In genomic region chr5:151183451-151184245, GRCh38 we compare ENCODE assay signal across 14 cellular contexts. TPM values are rescaled to one million over a fixed set of nuclear protein-coding genes. Genes with fewer than 3 reads are reported as not detected.
DNase-seq lines count a peak whose midpoint lies in the region; ATAC-seq and TF ChIP-seq lines count a peak whose summit lies in the region.
"Had no signal": no experiment of that assay in that cellular context is flagged by ENCODE, and none has a peak within 500 bp of the region (broad histone marks: within the 10 kb centered on the region; RNA-seq: fewer than 3 reads in every experiment).

No MANE protein-coding gene starts in this region.

- H3K27ac Mint-ChIP-seq in glutamatergic neuron (ENCODE audit: unreplicated experiment), result peak overlapping the region; percentile 59
- H3K27ac Mint-ChIP-seq: stimulated activated memory B cell treated with anti-CD40 and anti-IgM and Interleukin-4, amounts not matched to agents 10 μg/mL and 1 μg/mL and 100 μg/mL, for 72 hours had no signal

- no peak overlapping the region for H3K4me3 ChIP-seq in SJCRH30
- H3K4me3 ChIP-seq in vagina, result no peak overlapping the region
- H3K4me3 ChIP-seq in H7 (ENCODE audit: insufficient read depth, low read depth, low read length), result no peak overlapping the region
- H3K4me3 ChIP-seq: BLaER1 had no signal

- no peak for TF ChIP-seq POLR2A in vagina (IDR thresholded peaks at IDR 0.05)

- peaks cover 5% of the 10 kb centered on the region for H3K9me3 Mint-ChIP-seq in glutamatergic neuron (ENCODE audit: unreplicated experiment)
- H3K9me3 Mint-ChIP-seq: stimulated activated memory B cell treated with anti-CD40 and anti-IgM and Interleukin-4, amounts not matched to agents 10 μg/mL and 1 μg/mL and 100 μg/mL, for 72 hours had no signal

- no peaks in the 10 kb centered on the region for H3K27me3 Mint-ChIP-seq in glutamatergic neuron (ENCODE audit: unreplicated experiment)
- H3K27me3 Mint-ChIP-seq: stimulated activated memory B cell treated with anti-CD40 and anti-IgM and Interleukin-4, amounts not matched to agents 10 μg/mL and 1 μg/mL and 100 μg/mL, for 72 hours had no signal

- TF ChIP-seq CTCF in glutamatergic neuron (IDR thresholded peaks at IDR 0.05; ENCODE audit: partially characterized antibody, unreplicated experiment), result no peak
- TF ChIP-seq CTCF in vagina (IDR thresholded peaks at IDR 0.05), result no peak

- H3K4me1 Mint-ChIP-seq in glutamatergic neuron (ENCODE audit: low read depth, unreplicated experiment), result peaks cover 19% of the 10 kb centered on the region

- DNase-seq in A172 (ENCODE audit: low spot score), result peak; percentile 20
- DNase-seq in DMS53 treated with DMSO at 0.1 percent for 48 hours (lab: John Stamatoyannopoulos, UW; ENCODE audit: unreplicated experiment), result peak; percentile 30
- DNase-seq in SJCRH30, result peak; percentile 44 to 55
- peak; percentile 60 for DNase-seq in glutamatergic neuron
- no peak for DNase-seq in NCI-H187 treated with DMSO at 0.1 percent for 48 hours (lab: John Stamatoyannopoulos, UW)
- no peak for DNase-seq in vagina (ENCODE audit: extremely low spot score in 2 of 2)
- no peak for DNase-seq in H7
- DNase-seq: foreskin melanocyte; GF-D8; stimulated activated CD4-positive, alpha-beta T cell treated with anti-CD3 and anti-CD28 coated beads, Interleukin-2, amount 100 ng/mL, for 48 hours had no signal

- H3K36me3 ChIP-seq in SJCRH30, result no peaks in the 10 kb centered on the region
- peaks cover 0 to 13% of the 10 kb centered on the region in 2 donors for H3K36me3 ChIP-seq in vagina
- H3K36me3 ChIP-seq in H7 (replicated peaks; ENCODE audit: control insufficient read depth, insufficient read depth, low read length), result no peaks in the 10 kb centered on the region

- intact Hi-C loops in vagina (cut with DNase I), result no loop called here

- H3K27me3 ChIP-seq in SJCRH30 (no peaks in the 10 kb centered on the region), vagina (no peaks in the 10 kb centered on the region), H7 (ENCODE audit: control insufficient read depth, insufficient read depth, low read length) (no peaks in the 10 kb centered on the region)
- H3K27me3 ChIP-seq: BLaER1 had no signal

- H3K4me3 Mint-ChIP-seq in glutamatergic neuron (ENCODE audit: unreplicated experiment), result no peak overlapping the region
- H3K4me3 Mint-ChIP-seq: stimulated activated memory B cell treated with anti-CD40 and anti-IgM and Interleukin-4, amounts not matched to agents 10 μg/mL and 1 μg/mL and 100 μg/mL, for 72 hours had no signal

- H3K4me1 ChIP-seq in SJCRH30 (no peaks in the 10 kb centered on the region), vagina (no peaks in the 10 kb centered on the region)
- H3K4me1 ChIP-seq: BLaER1 had no signal

- peaks cover 11% of the 10 kb centered on the region for H3K36me3 Mint-ChIP-seq in glutamatergic neuron (ENCODE audit: unreplicated experiment)

- H3K9me3 ChIP-seq in SJCRH30 (replicated peaks) (no peaks in the 10 kb centered on the region), vagina (no peaks in the 10 kb centered on the region)

- H3K27ac ChIP-seq in SJCRH30, result no peak overlapping the region
- H3K27ac ChIP-seq in vagina, result no peak overlapping the region
- H3K27ac ChIP-seq: BLaER1 had no signal

- ATAC-seq in GM18870 (IDR thresholded peaks at IDR 0.05; ENCODE audit: unreplicated experiment), result no peak
- ATAC-seq: HCT116; stimulated activated memory B cell treated with anti-CD40 and anti-IgM and Interleukin-4, amounts not matched to agents 10 μg/mL and 1 μg/mL and 100 μg/mL, for 72 hours had no signal

RNA-seq across cellular contexts. Expression of gene ANXA6, which starts 26.1 kb away (rescaled TPM):
- total RNA-seq in A172 (2014; rRNA removed; shearing (Covaris generic)), result 424 and 507 TPM in 2 replicates
- 385 and 408 TPM in 2 replicates for total RNA-seq in SJCRH30 (2014; rRNA removed; shearing (Covaris generic))
- 143 TPM for total RNA-seq in glutamatergic neuron (ENCODE audit: unreplicated experiment)
- total RNA-seq in vagina, result 190 TPM
- 179 and 212 TPM in 2 replicates for total RNA-seq in H7 (2014; rRNA removed; shearing (Covaris generic))

RNA-seq across cellular contexts. Expression of gene CCDC69, which starts 40.2 kb away (rescaled TPM):
- 3.3 and 3.7 TPM in 2 replicates for total RNA-seq in A172 (2014; rRNA removed; shearing (Covaris generic))
- total RNA-seq in SJCRH30 (2014; rRNA removed; shearing (Covaris generic)), result 0.08 and 0.10 TPM in 2 replicates
- total RNA-seq in glutamatergic neuron (ENCODE audit: unreplicated experiment), result 2.0 TPM
- total RNA-seq in vagina, result 84.5 TPM
- total RNA-seq in H7 (2014; rRNA removed; shearing (Covaris generic)), result 5.6 and 8.7 TPM in 2 replicates

Comparison
In these comparisons a context has a peak if more than half of its experiments do, and no peak if none do; other contexts are left out.
1. DNase-seq: peak in A172 (single experiment), DMS53 treated with DMSO at 0.1 percent for 48 hours (single experiment), SJCRH30 (2 of 2) and glutamatergic neuron (single experiment); none in NCI-H187 treated with DMSO at 0.1 percent for 48 hours (single experiment), vagina (0 of 2) and H7 (single experiment).